Comparison of ENCODE assay signal across 8 cellular contexts in genomic region chr3:113626513-113627371, GRCh38.
DNase-seq lines count a peak whose midpoint lies in the region; ATAC-seq, FAIRE-seq and TF ChIP-seq lines count a peak whose summit lies in the region.

No MANE protein-coding gene starts in this region.

- H3K4me3 ChIP-seq in AG04449 (ENCODE audit: low read depth, low read length) (no peak overlapping the region; the same call in 1 of the 2 replicates), coronary artery (peak overlapping the region; percentile 51), left lung (no peak overlapping the region), stomach (no peak overlapping the region)

- WGBS in stomach, 5 donors: 24 to 32% (median 28%) methylated on average over 10 of the region's 10 CpGs

- peak; percentile 83 for ATAC-seq in left lung
- no peak for ATAC-seq in GM19023 (IDR thresholded peaks at IDR 0.05; ENCODE audit: unreplicated experiment)

- no peak for FAIRE-seq in RCC 7860 (lab: Jason Lieb, UNC)

- H3K36me3 ChIP-seq in left lung: peaks cover 0 to 4% of the 10 kb centered on the region in 2 donors
- H3K36me3 ChIP-seq in stomach: peaks cover 0 to 43% (median 24%) of the 10 kb centered on the region in 4 donors

- DNase-seq in AG04449 (ENCODE audit: low read depth, low spot score) (peak; percentile 3), GM10248 (ENCODE audit: extremely low spot score) (peak; percentile 49), HuH-7 (ENCODE audit: low spot score) (peak; percentile 78), RCC 7860 (ENCODE audit: low spot score) (peak; percentile 39), coronary artery (ENCODE audit: low spot score) (no peak), left lung (peak in 1 of 2 donors; percentile 43), stomach (peak; percentile 44)

- H3K27me3 ChIP-seq in left lung (no peaks in the 10 kb centered on the region), stomach (no peaks in the 10 kb centered on the region)

- intact Hi-C loops in left lung (cut with DNase I): no loop called here
- intact Hi-C loops in stomach (cut with DNase I; ENCODE audit: low total_unique reads): no loop called here

- no peak for TF ChIP-seq EP300 in stomach (IDR thresholded peaks at IDR 0.05)

- H3K4me1 ChIP-seq in left lung (peaks cover 3 to 16% of the 10 kb centered on the region in 2 donors), stomach (peaks cover 0 to 20% (median 10%) of the 10 kb centered on the region in 4 donors)

- CTCF ChIA-PET in AG04449 (lab: Yijun Ruan, JAX) (interaction anchor here (1.1 to 8.7 kb wide), 11 partner anchors 9 to 592 kb away, joined by 3 to 74 read pairs (median 9); no protein-coding TSS in a partner anchor), GM10248 (lab: Yijun Ruan, JAX) (interaction anchor here (1.3 kb wide), 1 partner anchor 429 kb away, joined by 3 read pairs; the partner anchor contains the start of gene CCDC191)

- TF ChIP-seq POLR2A in stomach (IDR thresholded peaks at IDR 0.05): no peak

- H3K27ac ChIP-seq in coronary artery (no peak overlapping the region), left lung (no peak overlapping the region), stomach (no peak overlapping the region)

- H3K9me3 ChIP-seq in left lung (no peaks in the 10 kb centered on the region), stomach (no peaks in the 10 kb centered on the region)

- peak; percentile 74 for TF ChIP-seq CTCF in AG04449 (IDR thresholded peaks at IDR 0.05; ENCODE audit: insufficient read depth, low read length, missing control alignments)
- peak; percentile 54 for TF ChIP-seq CTCF in GM10248 (IDR thresholded peaks at IDR 0.05; ENCODE audit: control extremely low read depth, extremely low read depth, low read depth, missing control alignments)
- peak; percentile 65 for TF ChIP-seq CTCF in coronary artery (IDR thresholded peaks at IDR 0.05)
- TF ChIP-seq CTCF in left lung (IDR thresholded peaks at IDR 0.05): peak; percentile 64 to 75
- TF ChIP-seq CTCF in stomach (IDR thresholded peaks at IDR 0.05): peak in 5 of 7 experiments; percentile 28 to 82 (median 72)

- POLR2A ChIA-PET in AG04449 (lab: Yijun Ruan, JAX) (no interaction called here), GM10248 (lab: Yijun Ruan, JAX) (interaction anchor here (0.6 kb wide), 1 partner anchor 129 kb away, joined by 3 read pairs; no protein-coding TSS in a partner anchor)
